Comparison of ENCODE assay signal across 10 cellular contexts in the genomic region with DNA sequence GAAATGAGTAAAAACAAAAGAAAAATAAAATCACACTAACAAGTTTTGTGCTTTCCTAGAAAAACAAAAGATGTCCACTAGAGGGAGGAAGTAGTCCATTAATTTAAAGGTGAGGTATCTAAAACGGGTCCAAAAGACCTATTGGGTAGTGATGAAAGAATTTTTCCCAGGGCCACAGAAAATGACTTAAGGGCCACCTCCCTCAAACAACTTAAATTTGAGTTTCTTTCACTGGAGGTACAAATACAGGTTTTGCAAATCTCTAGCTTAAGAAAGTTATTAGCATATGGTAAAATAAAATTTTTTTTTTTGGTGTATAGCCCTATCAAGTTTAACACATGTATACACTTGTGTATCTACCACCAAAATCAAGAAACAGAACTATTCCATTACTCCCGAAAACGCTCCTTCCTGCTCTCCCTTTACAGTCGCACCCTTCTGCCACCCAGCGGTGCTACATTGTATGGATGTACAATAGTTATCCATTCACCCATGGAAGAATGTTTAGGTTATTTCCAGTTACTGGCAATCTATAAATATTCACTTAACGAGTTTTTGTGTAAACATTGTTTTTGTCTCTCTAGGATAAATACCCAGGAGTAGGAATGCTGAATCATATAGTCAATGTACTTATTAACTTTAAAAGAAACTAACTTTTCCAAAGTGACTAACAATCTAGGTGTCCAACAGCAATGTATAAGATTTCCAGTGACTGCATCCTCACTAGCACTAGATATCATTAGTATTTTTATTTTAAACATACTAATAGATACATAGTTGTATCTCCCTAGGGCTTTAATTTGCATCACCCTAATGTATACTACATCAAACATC. TPM values are rescaled to one million over a fixed set of nuclear protein-coding genes. Genes with fewer than 3 reads are reported as not detected.
DNase-seq lines count a peak whose midpoint lies in the region; ATAC-seq and TF ChIP-seq lines count a peak whose summit lies in the region.
"Had no signal": no experiment of that assay in that cellular context is flagged by ENCODE, and none has a peak within 500 bp of the region (broad histone marks: within the 10 kb centered on the region; RNA-seq: fewer than 3 reads in every experiment).

No MANE protein-coding gene starts in this region.

- peaks cover 2% of the 10 kb centered on the region for H3K4me1 Mint-ChIP-seq in activated naive CD4-positive, alpha-beta T cell treated with anti-CD3 and anti-CD28 coated beads, Interleukin-2, amount 10 ng/mL, durations not matched to agents 7 days and 5 days

- no peaks in the 10 kb centered on the region for H3K27me3 ChIP-seq in Panc1 (ENCODE audit: control insufficient read depth, insufficient read depth, low read length)
- H3K27me3 ChIP-seq: neutrophil had no signal

- H3K4me1 ChIP-seq in Panc1 (ENCODE audit: control insufficient read depth, insufficient read depth, low read length), result no peaks in the 10 kb centered on the region

- no peak overlapping the region for H3K4me3 ChIP-seq in GM12865 (ENCODE audit: low read depth, low read length)
- no peak overlapping the region for H3K4me3 ChIP-seq in Panc1 (ENCODE audit: low read depth in 2 of 2, low read length in 2 of 2)
- H3K4me3 ChIP-seq in retinal pigment epithelial cell (ENCODE audit: low read length), result no peak overlapping the region
- H3K4me3 ChIP-seq: SK-N-MC had no signal

- peaks cover 16% of the 10 kb centered on the region for H3K36me3 Mint-ChIP-seq in activated naive CD4-positive, alpha-beta T cell treated with anti-CD3 and anti-CD28 coated beads, Interleukin-2, amount 10 ng/mL, durations not matched to agents 7 days and 5 days

- no peaks in the 10 kb centered on the region for H3K9me3 Mint-ChIP-seq in activated naive CD4-positive, alpha-beta T cell treated with anti-CD3 and anti-CD28 coated beads, Interleukin-2, amount 10 ng/mL, durations not matched to agents 7 days and 5 days

- no TSS peak for BruUV-seq in Panc1 (replicated peaks; lab: Mats Ljungman, UMichigan)

- CTCF ChIA-PET in Panc1 (lab: Charles Lee), result interaction anchor here (0.6 kb wide), 1 partner anchor 21 kb away, joined by 3 read pairs; no protein-coding TSS in a partner anchor
- CTCF ChIA-PET in activated naive CD4-positive, alpha-beta T cell treated with anti-CD3 and anti-CD28 coated beads, Interleukin-2, amount 10 ng/mL, durations not matched to agents 7 days and 5 days (lab: Charles Lee), result interaction anchor here (0.7 to 1.8 kb wide), 5 partner anchors 22 to 264 kb away, joined by 3 to 9 read pairs (median 3); a partner anchor contains a TSS

- H3K27ac Mint-ChIP-seq in activated naive CD4-positive, alpha-beta T cell treated with anti-CD3 and anti-CD28 coated beads, Interleukin-2, amount 10 ng/mL, durations not matched to agents 7 days and 5 days, result no peak overlapping the region

- no peaks in the 10 kb centered on the region for H3K36me3 ChIP-seq in Panc1 (ENCODE audit: control insufficient read depth, insufficient read depth, low read length)
- H3K36me3 ChIP-seq: neutrophil had no signal

- no peak overlapping the region for H3K27ac ChIP-seq in Panc1 (ENCODE audit: low read length)
- H3K27ac ChIP-seq: neutrophil, SK-N-MC had no signal

- H3K27me3 Mint-ChIP-seq in activated naive CD4-positive, alpha-beta T cell treated with anti-CD3 and anti-CD28 coated beads, Interleukin-2, amount 10 ng/mL, durations not matched to agents 7 days and 5 days, result no peaks in the 10 kb centered on the region

- H3K4me3 Mint-ChIP-seq in activated naive CD4-positive, alpha-beta T cell treated with anti-CD3 and anti-CD28 coated beads, Interleukin-2, amount 10 ng/mL, durations not matched to agents 7 days and 5 days, result no peak overlapping the region

- TF ChIP-seq CTCF in GM12865 (IDR thresholded peaks at IDR 0.05; ENCODE audit: insufficient read depth, low read depth, low read length, missing control alignments) (peak; percentile 47), Panc1 (IDR thresholded peaks at IDR 0.05) (peak; percentile 61; the same call in 1 of the 2 replicates), retinal pigment epithelial cell (conservative IDR thresholded peaks at IDR 0.05; ENCODE audit: low read depth, low read length) (peak; percentile 46)

- POLR2A ChIA-PET in Panc1 (lab: Charles Lee), result interaction anchor here (0.6 kb wide), 1 partner anchor 181 kb away, joined by 4 read pairs; no protein-coding TSS in a partner anchor

- DNase-seq in Ammon's horn (ENCODE audit: low spot score), result peak; percentile 15
- peak; percentile 54 for DNase-seq in GM12865 (ENCODE audit: low read depth)
- no peak for DNase-seq in Panc1 (ENCODE audit: low read depth, low spot score)
- peak; percentile 50 for DNase-seq in fibroblast of gingiva (ENCODE audit: low read depth)
- no peak for DNase-seq in retinal pigment epithelial cell (ENCODE audit: low read depth)
- no peak for DNase-seq in activated naive CD4-positive, alpha-beta T cell treated with anti-CD3 and anti-CD28 coated beads, Interleukin-2, amount 10 ng/mL, durations not matched to agents 7 days and 5 days

- in situ Hi-C loops in Panc1 (cut with HindIII; ENCODE audit: low pct_unique_long_range_greater_than_20kb, low sequenced_read_pairs), result no loop called here

- H3K9me3 ChIP-seq in Panc1 (ENCODE audit: control insufficient read depth, insufficient read depth, low read depth, low read length), result no peaks in the 10 kb centered on the region
- H3K9me3 ChIP-seq: neutrophil had no signal

- ATAC-seq in HG02852 (IDR thresholded peaks at IDR 0.05; ENCODE audit: unreplicated experiment) (peak; percentile 72), Panc1 (peak; percentile 78; the same call in 1 of the 2 replicates), GM19397 (IDR thresholded peaks at IDR 0.05; ENCODE audit: unreplicated experiment) (no peak)

- intact Hi-C loops in Panc1 (cut with micrococcal nuclease; ENCODE audit: unreplicated experiment), result loop anchor here (5.0 kb wide), 1 partner anchor 164 kb away; a partner anchor contains a TSS

RNA-seq across cellular contexts. Expression of a gene that starts 21.9 kb away (rescaled TPM):
- 22.2 TPM for total RNA-seq in Panc1 (2021; ENCODE audit: unreplicated experiment)
- 6.5 TPM for polyA plus RNA-seq in Panc1 (2012; ENCODE audit: insufficient read length)

Comparison
In these comparisons a context has a peak if more than half of its experiments do, and no peak if none do; other contexts are left out.
1. DNase-seq: peak in Ammon's horn (single experiment), GM12865 (single experiment) and fibroblast of gingiva (single experiment); none in Panc1 (single experiment), retinal pigment epithelial cell (single experiment) and activated naive CD4-positive, alpha-beta T cell treated with anti-CD3 and anti-CD28 coated beads, Interleukin-2, amount 10 ng/mL, durations not matched to agents 7 days and 5 days (single experiment).
2. Peak in every context shown above with its lines, with median percentiles within 50 percentile points of each other: CTCF ChIP-seq.